ENCODE assay signal across 8 cellular contexts in the genomic region with DNA sequence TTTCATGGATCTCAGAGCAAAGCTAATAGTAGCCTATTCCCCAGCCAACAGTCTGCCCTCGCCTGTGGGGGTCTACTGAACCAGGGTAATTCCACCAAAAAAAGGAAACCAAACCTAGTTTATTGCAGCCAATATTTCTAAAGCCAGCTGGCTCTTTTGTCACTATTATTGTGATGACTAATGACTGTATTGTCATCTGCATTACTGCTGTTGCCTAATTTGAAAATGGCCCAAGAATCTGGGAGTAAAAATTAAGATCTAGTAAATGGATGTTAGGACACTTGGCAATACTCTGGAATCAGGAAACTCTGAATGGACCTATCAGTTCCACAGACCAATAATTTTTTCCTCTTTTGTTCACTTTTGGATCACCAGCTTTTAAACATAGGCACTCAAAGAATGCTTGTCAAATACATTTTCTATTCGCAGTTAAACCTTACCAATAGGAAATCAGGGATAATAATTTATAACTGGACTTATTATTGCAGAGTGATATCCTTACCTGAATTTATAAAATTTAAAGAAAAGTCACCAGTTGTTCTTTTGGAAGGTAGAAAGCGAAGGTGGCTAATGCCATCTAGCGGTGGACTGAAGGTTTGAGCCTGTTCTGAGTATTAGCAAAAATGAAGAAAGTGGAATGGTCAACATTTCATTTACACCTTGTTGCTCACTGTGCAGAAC.
DNase-seq lines count a peak whose midpoint lies in the region; ATAC-seq and TF ChIP-seq lines count a peak whose summit lies in the region.

No MANE protein-coding gene starts in this region.

- H3K9ac ChIP-seq in PC-3 (ENCODE audit: low read length) = no peak overlapping the region

- H4K20me1 ChIP-seq in DOHH2 (ENCODE audit: control insufficient read depth, insufficient read depth, low read depth, low read length) (no peaks in the 10 kb centered on the region), PC-3 (ENCODE audit: low read length) (no peaks in the 10 kb centered on the region)

- POLR2A ChIA-PET in PC-3 (lab: Charles Lee; ENCODE audit: unreplicated experiment) = no interaction called here

- H3K36me3 ChIP-seq in DOHH2 (ENCODE audit: control insufficient read depth, low read length) = peaks cover 81% of the 10 kb centered on the region
- no peaks in the 10 kb centered on the region; the same call in 1 of the 2 replicates for H3K36me3 ChIP-seq in PC-3 (ENCODE audit: low read depth, low read length)
- H3K36me3 ChIP-seq in body of pancreas (replicated peaks in 1 of 2; ENCODE audit: insufficient read depth in 1 of 2, low read depth in 2 of 2) = peaks cover 0 to 12% of the 10 kb centered on the region in 2 donors

- H3K4me1 ChIP-seq in DOHH2 (ENCODE audit: control insufficient read depth, low read length) = no peaks in the 10 kb centered on the region
- no peaks in the 10 kb centered on the region for H3K4me1 ChIP-seq in PC-3 (ENCODE audit: insufficient read depth, low read length)
- H3K4me1 ChIP-seq in body of pancreas = no peaks in the 10 kb centered on the region

- TF ChIP-seq POLR2A in body of pancreas (IDR thresholded peaks at IDR 0.05) = no peak

- ATAC-seq in PC-3 (peak; percentile 29; the same call in 1 of the 2 replicates), body of pancreas (peak; percentile 38), HG03469 (IDR thresholded peaks at IDR 0.05; ENCODE audit: unreplicated experiment) (no peak), HG03039 (IDR thresholded peaks at IDR 0.05; ENCODE audit: unreplicated experiment) (no peak)

- BruUV-seq in PC-3 (replicated peaks; lab: Mats Ljungman, UMichigan) = no TSS peak

- DNase-seq in HT-29 (ENCODE audit: low spot score) (peak; percentile 57), PC-3 (peak; percentile 59), body of pancreas (peak; percentile 43 to 58 (median 50)), iris pigment epithelial cell (ENCODE audit: low read depth) (peak; percentile 34)
- DNase-seq in stimulated activated CD4-positive, alpha-beta T cell treated with anti-CD3 and anti-CD28 coated beads, Interleukin-4, amount 100 ng/mL, for 1 hour = peak; percentile 25

- H3K27me3 ChIP-seq in DOHH2 (ENCODE audit: control insufficient read depth, low read length) = no peaks in the 10 kb centered on the region
- no peaks in the 10 kb centered on the region for H3K27me3 ChIP-seq in PC-3 (ENCODE audit: low read length)
- H3K27me3 ChIP-seq in body of pancreas = no peaks in the 10 kb centered on the region

- H3K9me2 ChIP-seq in DOHH2 (replicated peaks; ENCODE audit: control insufficient read depth, low read length) (no peaks in the 10 kb centered on the region), PC-3 (replicated peaks; ENCODE audit: low read length) (no peaks in the 10 kb centered on the region)

- intact Hi-C loops in PC-3 (cut with micrococcal nuclease) (loop anchor here (1.0 to 10.0 kb wide), 4 partner anchors 96 to 1296 kb away; no protein-coding TSS in a partner anchor), body of pancreas (cut with DNase I) (loop anchor here (5.0 kb wide), 1 partner anchor 728 kb away; no protein-coding TSS in a partner anchor)

- H3K79me2 ChIP-seq in DOHH2 (ENCODE audit: control insufficient read depth, low read length) (no peaks in the 10 kb centered on the region), PC-3 (ENCODE audit: low read length) (no peaks in the 10 kb centered on the region)

- CTCF ChIA-PET in PC-3 (lab: Charles Lee) = interaction anchor here (0.7 kb wide), 1 partner anchor 33 kb away, joined by 3 read pairs; no protein-coding TSS in a partner anchor

- H3K27ac ChIP-seq in DOHH2 (ENCODE audit: low read depth, low read length) (peak overlapping the region; percentile 9; the same call in 1 of the 2 replicates), PC-3 (ENCODE audit: low read length) (no peak overlapping the region), body of pancreas (no peak overlapping the region)

- TF ChIP-seq CTCF in DOHH2 (IDR thresholded peaks at IDR 0.05; ENCODE audit: low read depth, low read length, poor library complexity, severe bottlenecking) (peak; percentile 80), PC-3 (conservative IDR thresholded peaks at IDR 0.05; ENCODE audit: low read depth, low read length) (peak; percentile 86), body of pancreas (IDR thresholded peaks at IDR 0.05) (peak; percentile 71 to 89 (median 80))

- 9 to 14% methylated on average over 4 of the region's 4 CpGs for WGBS in body of pancreas, 2 donors

- H3K4me3 ChIP-seq in DOHH2 (ENCODE audit: low read length) = no peak overlapping the region
- H3K4me3 ChIP-seq in PC-3 (ENCODE audit: low read length) = no peak overlapping the region
- no peak overlapping the region for H3K4me3 ChIP-seq in body of pancreas

- H3K4me2 ChIP-seq in DOHH2 (ENCODE audit: low read length) (no peak overlapping the region), PC-3 (ENCODE audit: low read length) (no peak overlapping the region)

- no peak overlapping the region for H2AFZ ChIP-seq in PC-3 (ENCODE audit: low read length)

- H3K9me3 ChIP-seq in DOHH2 (ENCODE audit: control insufficient read depth, insufficient read depth, low read length) (no peaks in the 10 kb centered on the region), PC-3 (ENCODE audit: low read length) (no peaks in the 10 kb centered on the region), body of pancreas (no peaks in the 10 kb centered on the region)

- peaks cover 40% of the 10 kb centered on the region for H3F3A ChIP-seq in DOHH2 (ENCODE audit: control insufficient read depth, insufficient read depth)
- no peaks in the 10 kb centered on the region for H3F3A ChIP-seq in PC-3 (ENCODE audit: low read length, unreplicated experiment)

Comparison
In these comparisons a context has a peak if more than half of its experiments do, and no peak if none do; other contexts are left out.
1. ATAC-seq: peak in PC-3 (single experiment) and body of pancreas (single experiment); none in HG03469 (single experiment) and HG03039 (single experiment).
2. Peak in every context shown above with its lines, with median percentiles within 50 percentile points of each other: CTCF ChIP-seq and DNase-seq.